In the genomic region with DNA sequence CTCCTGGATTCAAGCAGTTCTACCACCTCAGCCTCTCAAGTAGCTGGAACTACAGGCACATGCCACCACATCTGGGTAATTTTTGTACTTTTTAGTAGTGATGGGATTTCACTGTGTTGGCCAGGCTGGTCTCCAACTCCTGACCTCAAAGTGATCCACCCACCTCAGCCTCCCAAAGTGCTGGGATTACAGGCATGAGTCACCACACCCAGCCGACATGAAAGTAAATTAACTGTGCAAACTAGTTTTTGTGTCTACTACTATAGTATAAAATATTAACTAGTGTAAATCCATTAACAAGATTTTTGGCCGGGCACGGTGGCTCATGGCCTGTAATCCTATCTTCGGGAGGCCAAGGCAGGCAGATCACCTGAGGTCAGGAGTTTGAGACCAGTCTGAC, we compare ENCODE assay signal across 7 cellular contexts. TPM values are rescaled to one million over a fixed set of nuclear protein-coding genes. Genes with fewer than 3 reads are reported as not detected.
A peak's percentile ranks its signal among the peaks of the same experiment; 100 is the strongest.
DNase-seq lines count a peak whose midpoint lies in the region; FAIRE-seq and TF ChIP-seq lines count a peak whose summit lies in the region.
"Not testable (repeated sequence)": the region's sequence is repeated elsewhere in the genome, so short reads cannot be mapped to it uniquely, and the experiment has no call there.

No MANE protein-coding gene starts in this region.

- H3K36me3 ChIP-seq in HEK293 (ENCODE audit: control insufficient read depth in 2 of 2, insufficient read depth in 1 of 2, low read length in 2 of 2) = peaks cover 73 to 76% of the 10 kb centered on the region in 2 experiments

- H3K36me3 Mint-ChIP-seq in progenitor cell of endocrine pancreas (ENCODE audit: insufficient read depth) = not testable (repeated sequence)

- in situ Hi-C loops in astrocyte of the spinal cord (cut with HindIII; ENCODE audit: low sequenced_read_pairs) = not testable (repeated sequence)

- not testable (repeated sequence) for H3K9me3 ChIP-seq in HEK293 (ENCODE audit: control insufficient read depth, insufficient read depth, low read depth, low read length)

- H3K4me1 Mint-ChIP-seq in progenitor cell of endocrine pancreas (ENCODE audit: low read depth) = not testable (repeated sequence)

- peak overlapping the region; percentile 10 for H3K27ac Mint-ChIP-seq in progenitor cell of endocrine pancreas

- not testable (repeated sequence) for H3K4me3 ChIP-seq in HEK293 (ENCODE audit: low read depth, low read length); astrocyte of the spinal cord (ENCODE audit: low read depth, low read length)

- H3K4me3 Mint-ChIP-seq in progenitor cell of endocrine pancreas (ENCODE audit: low read depth) = not testable (repeated sequence)

- CTCF ChIA-PET in HEK293 (lab: Yijun Ruan, JAX) = interaction anchor here (0.6 kb wide), 1 partner anchor 9 kb away, joined by 3 read pairs; no protein-coding TSS in a partner anchor

- not testable (repeated sequence) for H3K9me3 Mint-ChIP-seq in progenitor cell of endocrine pancreas (ENCODE audit: low read depth)

- POLR2A ChIA-PET in HEK293 (lab: Yijun Ruan, JAX) = not testable (repeated sequence)

- H3K4me1 ChIP-seq in HEK293 (ENCODE audit: control insufficient read depth, insufficient read depth, low read length) = not testable (repeated sequence)

- not testable (repeated sequence) for H3K27me3 Mint-ChIP-seq in progenitor cell of endocrine pancreas

- TF ChIP-seq CTCF in HEK293 (tag by site-specific recombination; IDR thresholded peaks at IDR 0.05); astrocyte of the spinal cord (IDR thresholded peaks at IDR 0.05; ENCODE audit: low read depth, low read length); progenitor cell of endocrine pancreas (IDR thresholded peaks at IDR 0.05; ENCODE audit: unreplicated experiment): not testable (repeated sequence)

- peak; percentile 26 for DNase-seq in EH (ENCODE audit: low read depth)
- peak; percentile 15 for DNase-seq in LHCN-M2 (ENCODE audit: low read depth)
- peak; percentile 18 for DNase-seq in RCC 7860 (ENCODE audit: low spot score)
- DNase-seq in astrocyte of the spinal cord (ENCODE audit: low read depth, low spot score) = peak; percentile 6
- DNase-seq in fibroblast of peridontal ligament (ENCODE audit: extremely low read depth) = peak; percentile 7
- DNase-seq in progenitor cell of endocrine pancreas (ENCODE audit: low spot score, unreplicated experiment) = not testable (repeated sequence)

- not testable (repeated sequence) for H3K27ac ChIP-seq in HEK293 (ENCODE audit: extremely low read depth, low read depth, low read length)

- peak; percentile 83 for FAIRE-seq in RCC 7860 (lab: Jason Lieb, UNC)

TF ChIP-seq in HEK293, 187 proteins besides CTCF, POLR2A, EP300 and RAD21:
- peak; percentile 48; the same call in 1 of the 2 replicates for TF ChIP-seq ZNF664 (tag by site-specific recombination; IDR thresholded peaks at IDR 0.05)

RNA-seq across cellular contexts. Expression of gene SEC24A, which starts 25.0 kb away (rescaled TPM):
- 18.8 and 20.1 TPM in 2 replicates for total RNA-seq in LHCN-M2 (2014; rRNA removed)
- 8.8 TPM for polyA plus RNA-seq in LHCN-M2 (2012)
- 25.1 and 27.0 TPM in 2 replicates for total RNA-seq in progenitor cell of endocrine pancreas

RNA-seq across cellular contexts. Expression of gene SAR1B, which starts 40.9 kb away (rescaled TPM):
- total RNA-seq in LHCN-M2 (2014; rRNA removed) (49.7 and 68.7 TPM in 2 replicates), progenitor cell of endocrine pancreas (51.9 and 54.8 TPM in 2 replicates)
- 49.5 TPM for polyA plus RNA-seq in LHCN-M2 (2012)
